ENCODE assay signal across 22 cellular contexts in genomic region chr2:13583609-13584008, GRCh38.
A peak's percentile ranks its signal among the peaks of the same experiment; 100 is the strongest.
DNase-seq lines count a peak whose midpoint lies in the region; ATAC-seq and TF ChIP-seq lines count a peak whose summit lies in the region.
"Had no signal": no experiment of that assay in that cellular context is flagged by ENCODE, and none has a peak within 500 bp of the region (broad histone marks: within the 10 kb centered on the region; RNA-seq: fewer than 3 reads in every experiment).

No MANE protein-coding gene starts in this region.

- no peaks in the 10 kb centered on the region for H3K27me3 ChIP-seq in ACC112 (ENCODE audit: insufficient read depth, low read length)
- no peaks in the 10 kb centered on the region for H3K27me3 ChIP-seq in adipocyte (replicated peaks; ENCODE audit: control insufficient read depth, insufficient read depth, low read length)
- H3K27me3 ChIP-seq in fibroblast of lung (ENCODE audit: control insufficient read depth, insufficient read depth, low read length), result no peaks in the 10 kb centered on the region

- peak overlapping the region; percentile 42 for H2AFZ ChIP-seq in ACC112 (ENCODE audit: low read length, unreplicated experiment)
- H2AFZ ChIP-seq in fibroblast of lung (ENCODE audit: low read length), result no peak overlapping the region

- H3K9ac ChIP-seq in adipocyte (ENCODE audit: low read length), result no peak overlapping the region
- no peak overlapping the region for H3K9ac ChIP-seq in fibroblast of lung (ENCODE audit: insufficient read depth, low read length)
- H3K9ac ChIP-seq: SK-N-SH had no signal

- no peak overlapping the region for H3K4me2 ChIP-seq in fibroblast of lung (ENCODE audit: extremely low read depth, insufficient read depth, low read length)
- H3K4me2 ChIP-seq: SK-N-SH had no signal

- TF ChIP-seq CTCF in fibroblast of lung (conservative IDR thresholded peaks at IDR 0.05 in 1 of 2, IDR thresholded peaks at IDR 0.05 in 1 of 2; ENCODE audit: low read depth in 1 of 2, low read length in 2 of 2) (no peak), omental fat pad (IDR thresholded peaks at IDR 0.05) (no peak)

- H3K4me1 ChIP-seq in ACC112 (ENCODE audit: control insufficient read depth, insufficient read depth, low read length, unreplicated experiment) (no peaks in the 10 kb centered on the region), adipocyte (ENCODE audit: control insufficient read depth, insufficient read depth, low read length) (no peaks in the 10 kb centered on the region), fibroblast of lung (ENCODE audit: control insufficient read depth, extremely low read depth, insufficient read depth, low read length) (no peaks in the 10 kb centered on the region)

- H3K36me3 ChIP-seq in ACC112 (ENCODE audit: insufficient read depth, low read length) (no peaks in the 10 kb centered on the region), adipocyte (ENCODE audit: control insufficient read depth, insufficient read depth, low read length, severe bottlenecking) (no peaks in the 10 kb centered on the region), fibroblast of lung (ENCODE audit: control insufficient read depth, insufficient read depth, low read length) (no peaks in the 10 kb centered on the region)

- H3K4me3 ChIP-seq in ACC112 (ENCODE audit: low read depth, low read length) (no peak overlapping the region), adipocyte (ENCODE audit: low read length) (no peak overlapping the region), fibroblast of lung (replicated peaks in 1 of 4; ENCODE audit: control extremely low read depth in 1 of 4, insufficient read depth in 1 of 4, low read depth in 3 of 4, low read length in 4 of 4) (no peak overlapping the region)

- DNase-seq in HS-5 (ENCODE audit: low read depth) (peak; percentile 8), adipocyte (ENCODE audit: low read depth) (peak; percentile 17), fibroblast of lung (ENCODE audit: low read depth in 2 of 2) (peak; percentile 10 to 48), omental fat pad (ENCODE audit: low spot score) (no peak), amniotic stem cell (lab: John Stamatoyannopoulos, UW) (no peak), GDM1 (lab: John Stamatoyannopoulos, UW) (no peak)
- DNase-seq: AML-193; C1 segment of cervical spinal cord; CD4-positive, alpha-beta memory T cell; COR-L47; DMS53; GOT3; NCI-H1092 treated with DMSO at 0.1 percent for 48 hours; NCI-H1436; NCI-H187; NCI-H446; NCI-H524 treated with DMSO at 0.1 percent for 48 hours; NCI-H774; PC-3; SK-N-SH; SW 1271 had no signal

- no peaks in the 10 kb centered on the region for H4K20me1 ChIP-seq in fibroblast of lung (ENCODE audit: control insufficient read depth, extremely low read depth, insufficient read depth, low read length)

- H3K27ac ChIP-seq in ACC112 (ENCODE audit: low read depth, low read length) (no peak overlapping the region), fibroblast of lung (ENCODE audit: insufficient read depth, low read length) (no peak overlapping the region)

- no peaks in the 10 kb centered on the region for H3K79me2 ChIP-seq in ACC112 (ENCODE audit: control insufficient read depth, insufficient read depth, low read length, unreplicated experiment)
- no peaks in the 10 kb centered on the region for H3K79me2 ChIP-seq in fibroblast of lung (ENCODE audit: control insufficient read depth, insufficient read depth, low read length)

- H3K9me3 ChIP-seq in adipocyte (ENCODE audit: control insufficient read depth, low read length) (no peaks in the 10 kb centered on the region), fibroblast of lung (ENCODE audit: control insufficient read depth, insufficient read depth, low read depth, low read length) (no peaks in the 10 kb centered on the region)
- H3K9me3 ChIP-seq: SK-N-SH had no signal

- ATAC-seq in omental fat pad (ENCODE audit: low FRiP score), result no peak
- ATAC-seq: PC-3 had no signal

Comparison
In these comparisons a context has a peak if more than half of its experiments do, and no peak if none do; other contexts are left out.
1. DNase-seq: peak in HS-5 (single experiment), adipocyte (single experiment) and fibroblast of lung (2 of 2); none in omental fat pad (single experiment), amniotic stem cell (single experiment) and GDM1 (single experiment).